Comparison of ENCODE assay signal across 9 cellular contexts in the genomic region with DNA sequence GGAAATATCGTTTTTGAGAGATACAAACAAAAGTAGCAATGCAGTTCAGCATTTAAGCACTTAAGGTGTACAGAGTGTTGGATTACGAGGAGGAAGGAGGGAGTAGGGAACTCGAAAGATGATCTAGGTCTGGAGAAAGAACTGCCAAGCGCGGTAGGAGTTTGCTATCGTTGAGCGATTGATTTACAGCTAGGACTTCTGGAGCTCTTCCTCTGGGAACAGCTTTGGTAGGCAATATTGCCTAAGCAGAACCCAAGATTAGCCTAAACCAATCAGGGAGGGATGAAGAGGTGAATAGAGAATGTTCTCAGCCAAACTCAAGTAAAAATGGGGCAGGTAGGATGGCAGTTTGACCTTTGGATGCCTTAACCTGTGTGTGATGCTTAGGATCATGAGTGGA. TPM values are rescaled to one million over a fixed set of nuclear protein-coding genes. Genes with fewer than 3 reads are reported as not detected.
DNase-seq lines count a peak whose midpoint lies in the region; ATAC-seq and TF ChIP-seq lines count a peak whose summit lies in the region.
"Had no signal": no experiment of that assay in that cellular context is flagged by ENCODE, and none has a peak within 500 bp of the region (broad histone marks: within the 10 kb centered on the region; RNA-seq: fewer than 3 reads in every experiment).

No MANE protein-coding gene starts in this region.

- peak overlapping the region; percentile 86 for H3K4me3 Mint-ChIP-seq in progenitor cell of endocrine pancreas (ENCODE audit: low read depth)

- CTCF ChIA-PET in PC-3 (lab: Charles Lee), result no interaction called here

- H3K9me2 ChIP-seq in PC-3 (replicated peaks; ENCODE audit: low read length), result no peaks in the 10 kb centered on the region

- H4K20me1 ChIP-seq in PC-3 (ENCODE audit: low read length), result peaks cover 32% of the 10 kb centered on the region

- H3K79me2 ChIP-seq in PC-3 (ENCODE audit: low read length), result peaks cover 55% of the 10 kb centered on the region

- H3K27me3 Mint-ChIP-seq in progenitor cell of endocrine pancreas, result peaks cover 11% of the 10 kb centered on the region

- peaks cover 37% of the 10 kb centered on the region for H3K4me1 Mint-ChIP-seq in progenitor cell of endocrine pancreas (ENCODE audit: low read depth)

- H3K27ac ChIP-seq in PC-3 (ENCODE audit: low read length), result no peak overlapping the region
- H3K27ac ChIP-seq in substantia nigra (ENCODE audit: low read depth, low read length, poor library complexity, severe bottlenecking), result no peak overlapping the region

- peaks cover 17% of the 10 kb centered on the region for H3K4me1 ChIP-seq in PC-3 (ENCODE audit: insufficient read depth, low read length)

- H3K9ac ChIP-seq in PC-3 (ENCODE audit: low read length), result peak overlapping the region; percentile 99

- ATAC-seq in PC-3 (no peak), GM21825 (IDR thresholded peaks at IDR 0.05; ENCODE audit: unreplicated experiment) (no peak), GM19035 (IDR thresholded peaks at IDR 0.05; ENCODE audit: unreplicated experiment) (no peak)

- intact Hi-C loops in PC-3 (cut with micrococcal nuclease), result no loop called here

- no peaks in the 10 kb centered on the region for H3K9me3 Mint-ChIP-seq in progenitor cell of endocrine pancreas (ENCODE audit: low read depth)

- no peaks in the 10 kb centered on the region for H3K27me3 ChIP-seq in PC-3 (ENCODE audit: low read length)

- peaks cover 3% of the 10 kb centered on the region; the same call in 1 of the 2 replicates for H3K36me3 ChIP-seq in PC-3 (ENCODE audit: low read depth, low read length)

- peak overlapping the region; percentile 94 for H3K4me2 ChIP-seq in PC-3 (ENCODE audit: low read length)

- TF ChIP-seq CTCF in PC-3 (conservative IDR thresholded peaks at IDR 0.05; ENCODE audit: low read depth, low read length), result no peak
- TF ChIP-seq CTCF in epithelial cell of proximal tubule (conservative IDR thresholded peaks at IDR 0.05; ENCODE audit: low read depth, low read length), result no peak
- TF ChIP-seq CTCF in progenitor cell of endocrine pancreas (IDR thresholded peaks at IDR 0.05; ENCODE audit: unreplicated experiment), result no peak

- peaks cover 8% of the 10 kb centered on the region for H3K36me3 Mint-ChIP-seq in progenitor cell of endocrine pancreas (ENCODE audit: insufficient read depth)

- POLR2A ChIA-PET in PC-3 (lab: Charles Lee; ENCODE audit: unreplicated experiment), result no interaction called here

- H3K9me3 ChIP-seq in PC-3 (ENCODE audit: low read length), result no peaks in the 10 kb centered on the region

- BruUV-seq in PC-3 (replicated peaks; lab: Mats Ljungman, UMichigan), result no TSS peak

- no peak for DNase-seq in PC-3
- DNase-seq in epithelial cell of proximal tubule (ENCODE audit: low read depth), result no peak
- DNase-seq in progenitor cell of endocrine pancreas (ENCODE audit: low spot score, unreplicated experiment), result no peak
- no peak for DNase-seq in NCI-H2081 treated with DMSO at 0.1 percent for 48 hours (lab: John Stamatoyannopoulos, UW)
- DNase-seq in substantia nigra (lab: John Stamatoyannopoulos, UW), result no peak
- DNase-seq: hippocampal formation had no signal

- H3F3A ChIP-seq in PC-3 (ENCODE audit: low read length, unreplicated experiment), result no peaks in the 10 kb centered on the region

- H3K27ac Mint-ChIP-seq in progenitor cell of endocrine pancreas, result peak overlapping the region; percentile 79

- H3K4me3 ChIP-seq in GM08714 (ENCODE audit: low read length) (peak overlapping the region; percentile 92), PC-3 (ENCODE audit: low read length) (peak overlapping the region; percentile 96), epithelial cell of proximal tubule (ENCODE audit: low read depth, low read length) (peak overlapping the region; percentile 71)

- no peak overlapping the region for H2AFZ ChIP-seq in PC-3 (ENCODE audit: low read length)

RNA-seq across cellular contexts. Expression of gene CLTA, which starts 1.0 kb away (rescaled TPM):
- total RNA-seq in PC-3 (2014; rRNA removed) (259 and 266 TPM in 2 replicates), epithelial cell of proximal tubule (423 and 461 TPM in 2 replicates), progenitor cell of endocrine pancreas (178 and 185 TPM in 2 replicates)

RNA-seq across cellular contexts. Expression of gene CCIN, which starts 22.5 kb away (rescaled TPM):
- total RNA-seq in PC-3 (2014; rRNA removed) (0.22 and 0.46 TPM in 2 replicates), epithelial cell of proximal tubule (0.06 TPM in 1 of 2 replicates, not detected in the other), progenitor cell of endocrine pancreas (not detected in 2 replicates)

RNA-seq across cellular contexts. Expression of gene GLIPR2, which starts 55.2 kb away (rescaled TPM):
- 6.7 and 10.1 TPM in 2 replicates for total RNA-seq in PC-3 (2014; rRNA removed)
- total RNA-seq in epithelial cell of proximal tubule, result 23.6 and 42.7 TPM in 2 replicates
- total RNA-seq in progenitor cell of endocrine pancreas, result 7.3 TPM in 2 replicates
